1 cellular context compared by ENCODE assay signal in the genomic region with DNA sequence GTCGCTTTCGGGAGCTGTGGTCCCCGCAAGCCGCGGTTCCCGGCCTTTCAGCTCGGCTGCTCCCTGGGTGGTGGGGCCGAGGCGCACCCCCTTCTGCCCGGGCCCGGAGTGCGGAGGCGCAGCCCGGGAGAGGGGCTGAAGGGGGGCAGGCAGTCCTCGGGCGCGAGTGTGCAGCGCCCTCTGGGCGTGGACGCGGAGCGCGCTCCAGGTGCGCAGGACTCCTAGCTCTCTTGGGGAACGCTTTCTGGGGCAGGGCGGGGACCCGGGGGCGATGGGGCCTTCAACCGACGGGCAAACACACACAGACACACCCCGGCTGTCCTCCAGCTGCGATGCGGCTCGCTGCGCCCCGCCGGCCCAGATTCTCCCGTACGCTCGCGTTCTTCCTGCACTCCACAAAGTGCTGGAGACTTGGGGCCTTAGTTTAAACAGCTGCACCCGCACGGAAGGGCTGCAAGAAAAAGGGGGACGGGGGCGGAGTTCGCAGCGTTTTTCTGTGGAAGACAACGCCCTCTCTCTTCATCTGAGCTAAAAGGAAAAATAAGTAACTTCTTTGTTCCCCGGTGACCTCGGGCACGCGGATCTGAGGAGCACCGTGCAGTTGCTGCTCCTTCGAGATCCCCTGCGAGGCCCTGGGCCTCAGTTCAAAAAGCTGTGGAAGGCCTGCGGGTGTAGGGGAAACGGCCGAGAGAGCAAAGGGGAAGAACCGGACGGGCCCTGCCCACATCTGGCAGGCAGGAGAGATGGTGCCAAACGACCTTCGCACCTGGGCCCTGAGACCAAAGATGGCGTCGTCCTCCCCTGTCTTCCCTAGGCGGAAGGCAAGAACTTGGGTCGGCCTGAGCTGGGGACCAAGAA.
TF ChIP-seq lines count a peak whose summit lies in the region.

No MANE protein-coding gene starts in this region.

TF ChIP-seq in WTC11, 78 proteins besides CTCF, POLR2A, EP300 and RAD21 (continued from another document):
- 0 out of 2 replicates have a peak, but pooled peaks have one; percentile 22 for TF ChIP-seq STAT6 (CRISPR knock-in tag; conservative IDR thresholded peaks at IDR 0.05; ENCODE audit: low read depth)
- 0 out of 2 replicates have a peak, but pooled peaks have one; percentile 35 for TF ChIP-seq ATF1 (CRISPR knock-in tag; IDR thresholded peaks at IDR 0.05)
- TF ChIP-seq, protein P1, sequence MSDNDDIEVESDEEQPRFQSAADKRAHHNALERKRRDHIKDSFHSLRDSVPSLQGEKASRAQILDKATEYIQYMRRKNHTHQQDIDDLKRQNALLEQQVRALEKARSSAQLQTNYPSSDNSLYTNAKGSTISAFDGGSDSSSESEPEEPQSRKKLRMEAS (CRISPR knock-in tag; IDR thresholded peaks at IDR 0.05), result peak; percentile 92
